29 cellular contexts compared by ENCODE assay signal in the genomic region with DNA sequence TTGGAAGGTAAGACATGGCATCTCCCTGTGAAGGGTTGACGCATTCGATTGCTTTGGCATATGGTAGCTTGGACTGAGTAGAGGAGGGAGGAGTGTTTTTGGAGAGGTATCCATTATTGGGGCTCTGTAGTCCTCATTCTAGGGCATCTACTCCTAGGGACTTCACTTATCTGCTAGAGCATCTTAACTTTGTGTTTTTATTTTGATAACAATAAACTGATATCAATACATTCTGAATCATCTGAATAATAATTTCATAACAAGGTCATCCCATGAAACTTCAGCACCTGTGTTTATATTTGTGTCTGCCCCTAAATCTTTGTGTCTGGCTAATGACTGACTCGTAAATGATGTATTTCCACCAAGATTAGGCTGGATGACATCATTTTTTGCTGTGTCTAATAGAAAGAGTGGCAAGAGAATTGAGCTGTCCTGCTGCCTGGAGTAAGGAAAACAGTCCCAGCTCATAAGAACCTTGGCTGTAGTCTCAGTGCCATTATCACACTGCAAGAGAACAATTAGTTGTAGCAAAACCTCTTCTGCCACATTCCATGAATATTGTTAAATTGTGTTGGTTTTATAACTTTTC.
DNase-seq lines count a peak whose midpoint lies in the region; ATAC-seq and TF ChIP-seq lines count a peak whose summit lies in the region.
"Had no signal": no experiment of that assay in that cellular context is flagged by ENCODE, and none has a peak within 500 bp of the region (broad histone marks: within the 10 kb centered on the region; RNA-seq: fewer than 3 reads in every experiment).

No MANE protein-coding gene starts in this region.

- TF ChIP-seq CTCF in fibroblast of mammary gland (conservative IDR thresholded peaks at IDR 0.05; ENCODE audit: control insufficient read depth, insufficient read depth, low read depth, low read length) (no peak), osteoblast (IDR thresholded peaks at IDR 0.05; ENCODE audit: extremely low read depth, low read depth, low read length) (no peak), lower lobe of right lung (IDR thresholded peaks at IDR 0.05) (no peak)

- H2AFZ ChIP-seq in GM23248 (no peak overlapping the region), osteoblast (ENCODE audit: low read length) (no peak overlapping the region)

- no peak overlapping the region for H3K9ac ChIP-seq in GM23248

- H3K9me2 ChIP-seq in GM23248 (ENCODE audit: insufficient read depth) = no peaks in the 10 kb centered on the region

- H3K36me3 ChIP-seq in GM23248 (ENCODE audit: low read depth) (no peaks in the 10 kb centered on the region), osteoblast (ENCODE audit: insufficient read depth, low read length) (no peaks in the 10 kb centered on the region), lower lobe of right lung (no peaks in the 10 kb centered on the region)
- H3K36me3 ChIP-seq: esophagus squamous epithelium, pancreas, thoracic aorta, uterus had no signal

- no peaks in the 10 kb centered on the region for H3K79me2 ChIP-seq in GM23248 (ENCODE audit: insufficient read depth)
- no peaks in the 10 kb centered on the region for H3K79me2 ChIP-seq in osteoblast (ENCODE audit: insufficient read depth, low read length)

- H3K27ac ChIP-seq in GM23248 (no peak overlapping the region), osteoblast (ENCODE audit: low read depth, low read length) (no peak overlapping the region), lower lobe of right lung (no peak overlapping the region)
- H3K27ac ChIP-seq: esophagus squamous epithelium, pancreas, thoracic aorta had no signal

- ATAC-seq in lower lobe of right lung = no peak
- ATAC-seq: activated CD8-positive, alpha-beta T cell treated with anti-CD3 and anti-CD28 coated beads for 36 hours; activated T-helper 17 cell treated with anti-CD3 and anti-CD28 coated beads, Interleukin-2, amount 50 U/mL, for 72 hours; GM12878; left cardiac atrium; Panc1; pancreas had no signal

- no peaks in the 10 kb centered on the region for H3F3A ChIP-seq in GM23248 (ENCODE audit: insufficient read depth)

- H4K20me1 ChIP-seq in GM23248 (ENCODE audit: insufficient read depth) (no peaks in the 10 kb centered on the region), osteoblast (ENCODE audit: insufficient read depth, low read length) (no peaks in the 10 kb centered on the region)

- in situ Hi-C loops in GM23248 (cut with MboI) = no loop called here
- in situ Hi-C loops in G401 (cut with HindIII; ENCODE audit: low sequenced_read_pairs) = no loop called here

- peak; percentile 15 for DNase-seq in GM23248
- DNase-seq in amniotic epithelial cell (ENCODE audit: low read depth) = peak; percentile 33
- DNase-seq in fibroblast of mammary gland (ENCODE audit: low read depth) = peak; percentile 12
- peak; percentile 84 for DNase-seq in osteoblast (ENCODE audit: insufficient read length, low spot score, missing footprints)
- no peak for DNase-seq in G401 (ENCODE audit: low spot score)
- DNase-seq in RPMI8226 = no peak
- DNase-seq in lower lobe of right lung = no peak
- DNase-seq: ACHN; activated CD4-positive, alpha-beta T cell treated with anti-CD3 and anti-CD28 coated beads for 1 hour; activated CD8-positive, alpha-beta T cell treated with anti-CD3 and anti-CD28 coated beads for 36 hours; activated naive CD4-positive, alpha-beta T cell treated with anti-CD3 and anti-CD28 coated beads, Interleukin-2, amount 50 U/mL, for 16 hours; amniotic stem cell; CD4-positive, alpha-beta memory T cell; esophagus squamous epithelium; foreskin melanocyte; H7; Kasumi-1; left cardiac atrium; NCI-H1436 treated with DMSO at 0.1 percent for 48 hours; NCI-H748 treated with DMSO at 0.1 percent for 48 hours; pancreas; SHP77; stimulated activated CD4-positive, alpha-beta T cell treated with anti-CD3 and anti-CD28 coated beads, Interleukin-2, amount 100 ng/mL, for 24 hours; stimulated activated CD8-positive, alpha-beta memory T cell treated with anti-CD3 and anti-CD28 coated beads, Interleukin-4, amount 100 ng/mL, for 48 hours; uterus had no signal

- 65 to 72% methylated on average over 3 of the region's 3 CpGs for WGBS in GM23248 (ENCODE audit: low coverage in 1 of 2, low lambda C conversion rate in 2 of 2, missing lambda C conversion rate in 2 of 2), 2 experiments

- no peaks in the 10 kb centered on the region for H3K9me3 ChIP-seq in GM23248 (ENCODE audit: low read depth)
- no peaks in the 10 kb centered on the region for H3K9me3 ChIP-seq in osteoblast (ENCODE audit: low read depth, low read length)
- H3K9me3 ChIP-seq in lower lobe of right lung = no peaks in the 10 kb centered on the region
- H3K9me3 ChIP-seq: esophagus squamous epithelium, pancreas, thoracic aorta, uterus had no signal

- H3K4me3 ChIP-seq in GM23248 = no peak overlapping the region
- H3K4me3 ChIP-seq in fibroblast of mammary gland (ENCODE audit: control insufficient read depth, low read depth, low read length) = no peak overlapping the region
- H3K4me3 ChIP-seq in osteoblast (ENCODE audit: insufficient read depth, low read length) = no peak overlapping the region
- no peak overlapping the region for H3K4me3 ChIP-seq in lower lobe of right lung
- H3K4me3 ChIP-seq: esophagus squamous epithelium, GM12878, pancreas, thoracic aorta, uterus had no signal

- intact Hi-C loops in lower lobe of right lung (cut with DNase I) = no loop called here

- H3K4me1 ChIP-seq in GM23248 (ENCODE audit: insufficient read depth) (0 out of 2 replicates have a peak, but pooled peaks cover 3% of the 10 kb centered on the region), osteoblast (ENCODE audit: insufficient read depth, low read length) (peaks cover 1% of the 10 kb centered on the region), lower lobe of right lung (no peaks in the 10 kb centered on the region)
- H3K4me1 ChIP-seq: esophagus squamous epithelium, pancreas, uterus had no signal

- H3K27me3 ChIP-seq in GM23248 (replicated peaks; ENCODE audit: insufficient read depth) = no peaks in the 10 kb centered on the region
- H3K27me3 ChIP-seq in osteoblast (ENCODE audit: insufficient read depth, low read length) = no peaks in the 10 kb centered on the region
- no peaks in the 10 kb centered on the region for H3K27me3 ChIP-seq in lower lobe of right lung (ENCODE audit: low read depth)
- H3K27me3 ChIP-seq: esophagus squamous epithelium, pancreas, uterus had no signal

- H3K4me2 ChIP-seq in GM23248 (ENCODE audit: unreplicated experiment) (no peak overlapping the region), osteoblast (ENCODE audit: insufficient read depth, low read length) (no peak overlapping the region)

Comparison
In these comparisons a context has a peak if more than half of its experiments do, and no peak if none do; other contexts are left out.
1. DNase-seq: peak in GM23248 (single experiment), amniotic epithelial cell (single experiment), fibroblast of mammary gland (single experiment) and osteoblast (single experiment); none in G401 (single experiment), RPMI8226 (single experiment) and lower lobe of right lung (single experiment).